ENCODE assay signal across 8 cellular contexts in the genomic region with DNA sequence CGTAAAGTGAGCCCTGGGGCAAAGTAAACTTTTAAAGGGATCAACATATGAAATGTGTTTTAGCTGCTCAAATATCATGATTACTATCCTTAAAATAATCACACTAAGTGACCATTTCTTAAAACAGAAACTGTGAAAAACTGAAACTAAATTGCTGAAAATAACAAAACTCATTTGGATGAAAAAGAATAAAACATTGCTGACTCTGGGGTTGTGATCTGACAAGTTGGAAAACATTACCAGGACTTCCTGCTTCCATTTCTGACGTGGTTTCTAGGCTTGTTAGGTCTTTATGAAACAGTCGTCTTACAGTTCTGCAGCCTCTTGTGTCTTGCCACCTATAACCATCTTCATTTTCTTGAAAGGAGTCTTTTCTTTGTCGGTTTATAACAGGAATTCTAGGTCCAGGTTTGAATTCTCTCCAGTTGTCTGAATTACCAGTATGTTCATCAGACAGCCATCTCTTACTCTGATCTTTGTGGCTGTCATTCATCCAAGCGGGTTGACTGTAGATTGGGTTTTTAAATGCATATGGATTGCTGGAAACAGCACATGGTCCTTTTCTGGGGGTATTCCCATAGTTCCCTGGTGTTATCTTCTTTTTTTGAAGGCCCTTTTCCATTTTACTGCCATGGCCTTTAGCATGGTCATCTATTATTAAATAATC. TPM values are rescaled to one million over a fixed set of nuclear protein-coding genes. Genes with fewer than 3 reads are reported as not detected.
A peak's percentile ranks its signal among the peaks of the same experiment; 100 is the strongest.
DNase-seq lines count a peak whose midpoint lies in the region; ATAC-seq and TF ChIP-seq lines count a peak whose summit lies in the region.

No MANE protein-coding gene starts in this region.

- no peaks in the 10 kb centered on the region for H3K27me3 Mint-ChIP-seq in CD8-positive, alpha-beta T cell (ENCODE audit: low read depth)
- no peaks in the 10 kb centered on the region for H3K27me3 Mint-ChIP-seq in natural killer cell treated with Interleukin-12 subunit alpha and Interleukin-12 subunit beta and Interleukin-15 and Interleukin-18, amount 100 ng/mL, for 72 hours

- peaks cover 33% of the 10 kb centered on the region for H3K4me1 ChIP-seq in CD8-positive, alpha-beta T cell (ENCODE audit: insufficient read depth, low read length)

- no peak for TF ChIP-seq CTCF in CD8-positive, alpha-beta T cell (IDR thresholded peaks at IDR 0.05)
- TF ChIP-seq CTCF in LNCaP clone FGC (IDR thresholded peaks at IDR 0.05; ENCODE audit: control insufficient read depth, extremely low read depth, insufficient read depth) (no peak), cardiac fibroblast (IDR thresholded peaks at IDR 0.05; ENCODE audit: low read depth, low read length) (no peak)

- peak; percentile 19 for ATAC-seq in CD8-positive, alpha-beta T cell
- no peak for ATAC-seq in natural killer cell treated with Interleukin-12 subunit alpha and Interleukin-12 subunit beta and Interleukin-15 and Interleukin-18, amount 100 ng/mL, for 72 hours
- ATAC-seq in GM21423 (IDR thresholded peaks at IDR 0.05; ENCODE audit: unreplicated experiment), result no peak
- ATAC-seq in HG03571 (IDR thresholded peaks at IDR 0.05; ENCODE audit: unreplicated experiment), result no peak

- intact Hi-C loops in CD8-positive, alpha-beta T cell (cut with DNase I, micrococcal nuclease), result loop anchor here (5.0 kb wide), 1 partner anchor 550 kb away; no protein-coding TSS in a partner anchor

- H3K27ac ChIP-seq in CD8-positive, alpha-beta T cell (ENCODE audit: low read depth, low read length), result no peak overlapping the region

- peaks cover 40% of the 10 kb centered on the region for H3K36me3 Mint-ChIP-seq in CD8-positive, alpha-beta T cell
- peaks cover 19% of the 10 kb centered on the region for H3K36me3 Mint-ChIP-seq in natural killer cell treated with Interleukin-12 subunit alpha and Interleukin-12 subunit beta and Interleukin-15 and Interleukin-18, amount 100 ng/mL, for 72 hours

- POLR2A ChIA-PET in CD8-positive, alpha-beta T cell (lab: Charles Lee), result interaction anchor here (0.5 to 1.9 kb wide), 3 partner anchors 70 to 113 kb away, joined by 3 to 7 read pairs (median 4); a partner anchor contains a TSS

- peaks cover 54% of the 10 kb centered on the region for H3K4me1 Mint-ChIP-seq in CD8-positive, alpha-beta T cell (ENCODE audit: low read depth)
- peaks cover 42 to 58% of the 10 kb centered on the region in 2 donors for H3K4me1 Mint-ChIP-seq in natural killer cell treated with Interleukin-12 subunit alpha and Interleukin-12 subunit beta and Interleukin-15 and Interleukin-18, amount 100 ng/mL, for 72 hours (ENCODE audit: low read depth in 2 of 2)

- H3K4me3 Mint-ChIP-seq in CD8-positive, alpha-beta T cell, result peak overlapping the region; percentile 97
- H3K4me3 Mint-ChIP-seq in natural killer cell treated with Interleukin-12 subunit alpha and Interleukin-12 subunit beta and Interleukin-15 and Interleukin-18, amount 100 ng/mL, for 72 hours, result peak overlapping the region; percentile 98

- peak overlapping the region; percentile 87 for H3K4me3 ChIP-seq in CD8-positive, alpha-beta T cell (ENCODE audit: low read depth, low read length)
- H3K4me3 ChIP-seq in LNCaP clone FGC (ENCODE audit: low read depth, low read length), result peak overlapping the region; percentile 94
- H3K4me3 ChIP-seq in cardiac fibroblast (replicated peaks in 1 of 2; ENCODE audit: low read depth in 2 of 2, low read length in 2 of 2), result peak overlapping the region; percentile 95 to 96

- CTCF ChIA-PET in CD8-positive, alpha-beta T cell (lab: Charles Lee), result no interaction called here

- H3K36me3 ChIP-seq in CD8-positive, alpha-beta T cell (ENCODE audit: insufficient read depth, low read length), result no peaks in the 10 kb centered on the region

- no peaks in the 10 kb centered on the region for H3K9me3 Mint-ChIP-seq in CD8-positive, alpha-beta T cell
- peaks cover 3% of the 10 kb centered on the region for H3K9me3 Mint-ChIP-seq in natural killer cell treated with Interleukin-12 subunit alpha and Interleukin-12 subunit beta and Interleukin-15 and Interleukin-18, amount 100 ng/mL, for 72 hours

- H3K9me3 ChIP-seq in CD8-positive, alpha-beta T cell (ENCODE audit: low read length), result no peaks in the 10 kb centered on the region

- peak overlapping the region; percentile 91 for H3K27ac Mint-ChIP-seq in CD8-positive, alpha-beta T cell
- peak overlapping the region; percentile 98 to 99 for H3K27ac Mint-ChIP-seq in natural killer cell treated with Interleukin-12 subunit alpha and Interleukin-12 subunit beta and Interleukin-15 and Interleukin-18, amount 100 ng/mL, for 72 hours

- peak in 1 of 7 experiments; percentile 21 for DNase-seq in CD8-positive, alpha-beta T cell
- DNase-seq in LNCaP clone FGC (ENCODE audit: low read depth) (no peak), cardiac fibroblast (ENCODE audit: low read depth in 2 of 2) (peak; percentile 42 to 45), NCI-H187 (lab: John Stamatoyannopoulos, UW) (no peak), cerebellar nuclear complex (lab: John Stamatoyannopoulos, UW) (no peak)
- DNase-seq in natural killer cell treated with Interleukin-12 subunit alpha and Interleukin-12 subunit beta and Interleukin-15 and Interleukin-18, amount 100 ng/mL, for 72 hours (ENCODE audit: low spot score), result no peak

- no peaks in the 10 kb centered on the region for H3K27me3 ChIP-seq in CD8-positive, alpha-beta T cell (ENCODE audit: insufficient read depth, low read length)

RNA-seq across cellular contexts. Expression of a gene that starts 1.6 kb away (rescaled TPM):
- total RNA-seq in CD8-positive, alpha-beta T cell, result 10 to 100 TPM; 48.9 to 55.7 TPM
- 10 to 100 TPM; 51.0 to 58.9 TPM for total RNA-seq in natural killer cell treated with Interleukin-12 subunit alpha and Interleukin-12 subunit beta and Interleukin-15 and Interleukin-18, amount 100 ng/mL, for 72 hours

Comparison
In these comparisons a context has a peak if more than half of its experiments do, and no peak if none do; other contexts are left out.
1. DNase-seq: peak in cardiac fibroblast (2 of 2); none in LNCaP clone FGC (single experiment), natural killer cell treated with Interleukin-12 subunit alpha and Interleukin-12 subunit beta and Interleukin-15 and Interleukin-18, amount 100 ng/mL, for 72 hours (single experiment), NCI-H187 (0 of 2) and cerebellar nuclear complex (0 of 2).
2. Peak in every context shown above with its lines, with median percentiles within 50 percentile points of each other: H3K4me3 ChIP-seq.